In genomic region chr6:31164688-31165453, GRCh38 we compare ENCODE assay signal across 7 cellular contexts.
DNase-seq lines count a peak whose midpoint lies in the region; ATAC-seq, FAIRE-seq and TF ChIP-seq lines count a peak whose summit lies in the region.
"Not testable (repeated sequence)": the region's sequence is repeated elsewhere in the genome, so short reads cannot be mapped to it uniquely, and the experiment has no call there.

No MANE protein-coding gene starts in this region.

- ATAC-seq in GM21528 (IDR thresholded peaks at IDR 0.05; ENCODE audit: low FRiP score, unreplicated experiment) (peak; percentile 58), HG02870 (IDR thresholded peaks at IDR 0.05; ENCODE audit: unreplicated experiment) (peak; percentile 68), HG03354 (IDR thresholded peaks at IDR 0.05; ENCODE audit: poor library complexity, severe bottlenecking, unreplicated experiment) (peak; percentile 85)

- H3K4me1 ChIP-seq in OCI-LY3 (ENCODE audit: low read length) = peaks cover 61% of the 10 kb centered on the region

- H3K27ac ChIP-seq in OCI-LY3 (ENCODE audit: low read length) = peak overlapping the region; percentile 98

- not testable (repeated sequence) for TF ChIP-seq CTCF in OCI-LY3 (IDR thresholded peaks at IDR 0.05; ENCODE audit: low read depth, low read length)

- peaks cover 21% of the 10 kb centered on the region for H3K36me3 ChIP-seq in OCI-LY3 (replicated peaks; ENCODE audit: low read depth, low read length)

- H3K4me3 ChIP-seq in OCI-LY3 (ENCODE audit: low read length) = peak overlapping the region; percentile 77

- not testable (repeated sequence) for DNase-seq in GM18507 (ENCODE audit: extremely low spot score, insufficient read length, low read depth)
- peak; percentile 57 for DNase-seq in GM19240 (ENCODE audit: insufficient read length, low spot score)
- DNase-seq in activated naive CD4-positive, alpha-beta T cell treated with Interleukin-2 at 50 U/mL for 16 hours = peak; percentile 12

- not testable (repeated sequence) for H3K9me3 ChIP-seq in OCI-LY3 (ENCODE audit: insufficient read depth, low read length)

- H2AFZ ChIP-seq in OCI-LY3 (ENCODE audit: low read depth, low read length) = not testable (repeated sequence)

- H3K27me3 ChIP-seq in OCI-LY3 (ENCODE audit: low read depth, low read length) = not testable (repeated sequence)

- peak overlapping the region; percentile 95 for H3K9ac ChIP-seq in OCI-LY3 (ENCODE audit: low read length)

- peak overlapping the region; percentile 85 for H3K4me2 ChIP-seq in OCI-LY3 (ENCODE audit: low read length)

- H3K79me2 ChIP-seq in OCI-LY3 (ENCODE audit: low read length) = peaks cover 72% of the 10 kb centered on the region

- peak; percentile 74 for FAIRE-seq in GM18507 (lab: Jason Lieb, UNC)

- not testable (repeated sequence) for H4K20me1 ChIP-seq in OCI-LY3 (ENCODE audit: insufficient read depth, low read length)
